ENCODE assay signal across 9 cellular contexts in the genomic region with DNA sequence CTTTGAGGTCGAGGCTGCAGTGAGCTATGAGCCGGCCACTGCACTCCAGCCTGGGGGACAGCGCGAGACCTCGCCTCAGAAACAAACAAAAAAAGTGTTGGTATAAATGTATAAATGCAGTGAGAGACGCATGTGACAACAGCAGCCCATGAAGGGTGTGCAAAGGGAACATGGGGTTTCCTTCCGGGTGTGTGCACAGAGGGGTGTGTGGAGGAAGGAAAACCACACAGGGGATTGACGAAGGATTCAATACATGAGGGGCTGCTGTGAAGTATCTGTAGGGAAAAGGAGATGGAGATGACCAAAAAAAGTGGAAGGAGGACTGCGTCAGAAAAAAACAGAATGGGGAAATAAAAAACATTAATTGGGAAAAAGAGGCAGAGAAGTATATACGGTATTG. TPM values are rescaled to one million over a fixed set of nuclear protein-coding genes. Genes with fewer than 3 reads are reported as not detected.
DNase-seq lines count a peak whose midpoint lies in the region; ATAC-seq, FAIRE-seq and TF ChIP-seq lines count a peak whose summit lies in the region.
"Had no signal": no experiment of that assay in that cellular context is flagged by ENCODE, and none has a peak within 500 bp of the region (broad histone marks: within the 10 kb centered on the region; RNA-seq: fewer than 3 reads in every experiment).

No MANE protein-coding gene starts in this region.

- DNase-seq in GM12864 (ENCODE audit: low read depth), result no peak
- DNase-seq in RWPE2 (ENCODE audit: low spot score), result no peak
- DNase-seq in esophagus muscularis mucosa (ENCODE audit: extremely low spot score), result no peak
- no peak for DNase-seq in psoas muscle
- DNase-seq in NCI-H2029 treated with DMSO at 0.1 percent for 48 hours (lab: John Stamatoyannopoulos, UW), result no peak
- DNase-seq in GM12892 (ENCODE audit: insufficient read length), result no peak
- DNase-seq: retina had no signal

- H3K36me3 ChIP-seq in RWPE2 (ENCODE audit: low read depth) (peaks cover 34% of the 10 kb centered on the region), esophagus muscularis mucosa (peaks cover 0 to 35% (median 31%) of the 10 kb centered on the region in 4 donors), psoas muscle (ENCODE audit: insufficient read depth in 1 of 2, low read depth in 1 of 2) (peaks cover 4 to 38% of the 10 kb centered on the region in 2 donors)

- H3K4me3 ChIP-seq in GM12864 (ENCODE audit: low read depth, low read length), result peak overlapping the region; percentile 91
- H3K4me3 ChIP-seq in RWPE2 (ENCODE audit: severe bottlenecking), result peak overlapping the region; percentile 60
- peak overlapping the region; percentile 77 to 98 (median 89) for H3K4me3 ChIP-seq in esophagus muscularis mucosa
- peak overlapping the region; percentile 95 for H3K4me3 ChIP-seq in psoas muscle

- TF ChIP-seq POLR2A in esophagus muscularis mucosa (IDR thresholded peaks at IDR 0.05; ENCODE audit: low read depth) (no peak), GM18505 (IDR thresholded peaks at IDR 0.05; ENCODE audit: borderline replicate concordance, extremely low read depth, insufficient read depth, insufficient read length) (no peak), GM12892 (IDR thresholded peaks at IDR 0.05; ENCODE audit: low read depth, low read length) (no peak)

- H3K9me3 ChIP-seq in RWPE2 (ENCODE audit: severe bottlenecking), result no peaks in the 10 kb centered on the region
- H3K9me3 ChIP-seq in esophagus muscularis mucosa, result no peaks in the 10 kb centered on the region
- no peaks in the 10 kb centered on the region for H3K9me3 ChIP-seq in psoas muscle

- H3K4me1 ChIP-seq in RWPE2 (ENCODE audit: insufficient read depth, poor library complexity, severe bottlenecking), result peaks cover 7% of the 10 kb centered on the region
- peaks cover 11 to 32% (median 23%) of the 10 kb centered on the region in 4 donors for H3K4me1 ChIP-seq in esophagus muscularis mucosa
- peaks cover 9% of the 10 kb centered on the region for H3K4me1 ChIP-seq in psoas muscle

- ATAC-seq in RWPE2 (ENCODE audit: low read depth), result no peak
- no peak for ATAC-seq in psoas muscle
- ATAC-seq in GM18867 (IDR thresholded peaks at IDR 0.05; ENCODE audit: unreplicated experiment), result no peak
- no peak for ATAC-seq in GM18505 (IDR thresholded peaks at IDR 0.05; ENCODE audit: unreplicated experiment)

- WGBS in esophagus muscularis mucosa, result 43% methylated on average over 10 of the region's 10 CpGs
- 52 to 58% (median 53%) methylated on average over 10 of the region's 10 CpGs for WGBS in psoas muscle, 3 donors

- H3K27ac ChIP-seq in RWPE2 (ENCODE audit: poor library complexity, severe bottlenecking) (no peak overlapping the region), esophagus muscularis mucosa (replicated peaks in 1 of 4) (peak overlapping the region in 3 of 4 donors; percentile 75 to 89 (median 79)), psoas muscle (no peak overlapping the region)

- intact Hi-C loops in esophagus muscularis mucosa (cut with DNase I), result loop anchor here (5.0 kb wide), 1 partner anchor 41 kb away; a partner anchor contains a TSS
- intact Hi-C loops in psoas muscle (cut with DNase I), result loop anchor here in 1 of 2 donors (10.0 kb wide), 1 partner anchor 156 kb away; a partner anchor contains a TSS

- TF ChIP-seq EP300 in esophagus muscularis mucosa (IDR thresholded peaks at IDR 0.05), result no peak

- TF ChIP-seq CTCF in GM12864 (IDR thresholded peaks at IDR 0.05; ENCODE audit: low read depth, low read length, missing control alignments) (no peak), RWPE2 (IDR thresholded peaks at IDR 0.05; ENCODE audit: poor library complexity, severe bottlenecking) (no peak), esophagus muscularis mucosa (IDR thresholded peaks at IDR 0.05) (no peak), psoas muscle (IDR thresholded peaks at IDR 0.05) (no peak)

- H3K27me3 ChIP-seq in RWPE2 (ENCODE audit: insufficient read depth, poor library complexity, severe bottlenecking) (no peaks in the 10 kb centered on the region), esophagus muscularis mucosa (no peaks in the 10 kb centered on the region), psoas muscle (ENCODE audit: insufficient read depth in 3 of 3, low read length in 2 of 3) (no peaks in the 10 kb centered on the region)

- no peak for FAIRE-seq in GM12892 (lab: Jason Lieb, UNC)

RNA-seq across cellular contexts. Expression of a gene that starts 1.1 kb away (rescaled TPM):
- total RNA-seq in esophagus muscularis mucosa, result 10 to 100 TPM; 26.3 to 29.9 (median 29.4) TPM
- total RNA-seq in psoas muscle, result 10 to 100 TPM in 3 of 4 donors, 1 to 10 TPM in 1; 9.5 to 18.1 (median 14.8) TPM
- polyA plus RNA-seq in psoas muscle, result 10 to 100 TPM in 2 of 3 donors, 1 to 10 TPM in 1; 9.4 to 14.4 (median 10.0) TPM
- polyA plus RNA-seq in GM12892 (2012; ENCODE audit: missing spikeins), result 14.9 TPM

RNA-seq across cellular contexts. Expression of a gene that starts 16.8 kb away (rescaled TPM):
- total RNA-seq in esophagus muscularis mucosa (not detected), psoas muscle (not detected)
- polyA plus RNA-seq in psoas muscle, result under 1 TPM in 2 of 3 donors, not detected in 1; 0.04 to 0.07 TPM
- not detected for polyA plus RNA-seq in GM12892 (2012; ENCODE audit: missing spikeins)

RNA-seq across cellular contexts. Expression of a gene that starts 38.6 kb away (rescaled TPM):
- total RNA-seq in esophagus muscularis mucosa (10 to 100 TPM; 83.5 to 96.7 (median 90.8) TPM), psoas muscle (10 to 100 TPM; 38.6 to 66.9 (median 52.1) TPM)
- polyA plus RNA-seq in psoas muscle, result 100 to 1,000 TPM in 1 of 3 donors, 10 to 100 TPM in 2; 58.4 to 106 (median 58.4) TPM
- 63.9 TPM for polyA plus RNA-seq in GM12892 (2012; ENCODE audit: missing spikeins)

RNA-seq across cellular contexts. Expression of a gene that starts 39.5 kb away (rescaled TPM):
- total RNA-seq in esophagus muscularis mucosa (100 to 1,000 TPM; 123 to 216 (median 198) TPM), psoas muscle (1 to 10 TPM; 2.5 to 6.3 (median 3.2) TPM)
- polyA plus RNA-seq in psoas muscle, result 1 to 10 TPM; 2.6 to 3.0 (median 3.0) TPM
- not detected for polyA plus RNA-seq in GM12892 (2012; ENCODE audit: missing spikeins)

RNA-seq across cellular contexts. Expression of a gene that starts 48.2 kb away (rescaled TPM):
- total RNA-seq in esophagus muscularis mucosa (under 1 TPM in 1 of 4 donors, not detected in 3; 0.17 TPM), psoas muscle (1 to 10 TPM; 1.3 to 5.7 (median 3.4) TPM)
- polyA plus RNA-seq in psoas muscle, result 1 to 10 TPM in 2 of 3 donors, under 1 TPM in 1; 0.12 to 5.7 (median 1.2) TPM
- polyA plus RNA-seq in GM12892 (2012; ENCODE audit: missing spikeins), result not detected

Comparison
In these comparisons a context has a peak if more than half of its experiments do, and no peak if none do; other contexts are left out.
1. H3K27ac ChIP-seq: peak in esophagus muscularis mucosa (3 of 4); none in RWPE2 (single experiment) and psoas muscle (single experiment).
2. Peak in every context shown above with its lines, with median percentiles within 50 percentile points of each other: H3K4me3 ChIP-seq.